1 cellular context compared by ENCODE assay signal in genomic region chr5:78600656-78601452, GRCh38.
TF ChIP-seq lines count a peak whose summit lies in the region.

No MANE protein-coding gene starts in this region.

TF ChIP-seq in HEK293, 187 proteins besides CTCF, POLR2A, EP300 and RAD21 (continued from another document):
- TF ChIP-seq, protein P1, sequence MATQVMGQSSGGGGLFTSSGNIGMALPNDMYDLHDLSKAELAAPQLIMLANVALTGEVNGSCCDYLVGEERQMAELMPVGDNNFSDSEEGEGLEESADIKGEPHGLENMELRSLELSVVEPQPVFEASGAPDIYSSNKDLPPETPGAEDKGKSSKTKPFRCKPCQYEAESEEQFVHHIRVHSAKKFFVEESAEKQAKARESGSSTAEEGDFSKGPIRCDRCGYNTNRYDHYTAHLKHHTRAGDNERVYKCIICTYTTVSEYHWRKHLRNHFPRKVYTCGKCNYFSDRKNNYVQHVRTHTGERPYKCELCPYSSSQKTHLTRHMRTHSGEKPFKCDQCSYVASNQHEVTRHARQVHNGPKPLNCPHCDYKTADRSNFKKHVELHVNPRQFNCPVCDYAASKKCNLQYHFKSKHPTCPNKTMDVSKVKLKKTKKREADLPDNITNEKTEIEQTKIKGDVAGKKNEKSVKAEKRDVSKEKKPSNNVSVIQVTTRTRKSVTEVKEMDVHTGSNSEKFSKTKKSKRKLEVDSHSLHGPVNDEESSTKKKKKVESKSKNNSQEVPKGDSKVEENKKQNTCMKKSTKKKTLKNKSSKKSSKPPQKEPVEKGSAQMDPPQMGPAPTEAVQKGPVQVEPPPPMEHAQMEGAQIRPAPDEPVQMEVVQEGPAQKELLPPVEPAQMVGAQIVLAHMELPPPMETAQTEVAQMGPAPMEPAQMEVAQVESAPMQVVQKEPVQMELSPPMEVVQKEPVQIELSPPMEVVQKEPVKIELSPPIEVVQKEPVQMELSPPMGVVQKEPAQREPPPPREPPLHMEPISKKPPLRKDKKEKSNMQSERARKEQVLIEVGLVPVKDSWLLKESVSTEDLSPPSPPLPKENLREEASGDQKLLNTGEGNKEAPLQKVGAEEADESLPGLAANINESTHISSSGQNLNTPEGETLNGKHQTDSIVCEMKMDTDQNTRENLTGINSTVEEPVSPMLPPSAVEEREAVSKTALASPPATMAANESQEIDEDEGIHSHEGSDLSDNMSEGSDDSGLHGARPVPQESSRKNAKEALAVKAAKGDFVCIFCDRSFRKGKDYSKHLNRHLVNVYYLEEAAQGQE (tag by site-specific recombination; IDR thresholded peaks at IDR 0.05): no peak
- TF ChIP-seq ZNF580 (tag by site-specific recombination; IDR thresholded peaks at IDR 0.05) (no peak), ZNF701 (tag by site-specific recombination; IDR thresholded peaks at IDR 0.05) (no peak), ZNF629 (tag by site-specific recombination; IDR thresholded peaks at IDR 0.05) (peak; percentile 62), ZFP69B (tag by site-specific recombination; IDR thresholded peaks at IDR 0.05) (no peak), FEZF1 (tag by site-specific recombination; IDR thresholded peaks at IDR 0.05) (peak; percentile 51), GFI1B (tag by site-specific recombination; IDR thresholded peaks at IDR 0.05) (peak; percentile 56; the same call in 1 of the 2 replicates)
- TF ChIP-seq, protein P2, sequence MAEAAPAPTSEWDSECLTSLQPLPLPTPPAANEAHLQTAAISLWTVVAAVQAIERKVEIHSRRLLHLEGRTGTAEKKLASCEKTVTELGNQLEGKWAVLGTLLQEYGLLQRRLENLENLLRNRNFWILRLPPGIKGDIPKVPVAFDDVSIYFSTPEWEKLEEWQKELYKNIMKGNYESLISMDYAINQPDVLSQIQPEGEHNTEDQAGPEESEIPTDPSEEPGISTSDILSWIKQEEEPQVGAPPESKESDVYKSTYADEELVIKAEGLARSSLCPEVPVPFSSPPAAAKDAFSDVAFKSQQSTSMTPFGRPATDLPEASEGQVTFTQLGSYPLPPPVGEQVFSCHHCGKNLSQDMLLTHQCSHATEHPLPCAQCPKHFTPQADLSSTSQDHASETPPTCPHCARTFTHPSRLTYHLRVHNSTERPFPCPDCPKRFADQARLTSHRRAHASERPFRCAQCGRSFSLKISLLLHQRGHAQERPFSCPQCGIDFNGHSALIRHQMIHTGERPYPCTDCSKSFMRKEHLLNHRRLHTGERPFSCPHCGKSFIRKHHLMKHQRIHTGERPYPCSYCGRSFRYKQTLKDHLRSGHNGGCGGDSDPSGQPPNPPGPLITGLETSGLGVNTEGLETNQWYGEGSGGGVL (tag by site-specific recombination; IDR thresholded peaks at IDR 0.05): no peak
